In the genomic region with DNA sequence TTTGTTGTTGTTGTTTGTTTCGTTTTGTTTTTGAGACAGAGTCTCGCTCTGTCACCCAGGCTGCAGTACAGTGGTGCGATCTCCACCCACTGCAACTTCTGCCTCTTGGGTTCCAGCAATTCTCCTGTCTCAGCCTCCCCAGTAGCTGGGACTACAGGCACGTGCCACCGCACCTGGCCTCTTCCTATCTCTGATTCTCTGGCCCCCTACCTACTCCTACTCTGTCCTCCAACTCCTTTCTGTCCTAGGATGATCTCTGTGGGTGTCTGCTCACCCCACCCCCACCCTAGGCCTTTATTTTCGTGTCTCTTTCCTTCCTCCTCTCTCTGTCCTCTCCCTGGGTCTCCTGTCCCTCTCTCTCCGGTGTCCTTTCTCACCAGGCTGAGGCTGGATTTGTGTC, we compare ENCODE assay signal across 11 cellular contexts. TPM values are rescaled to one million over a fixed set of nuclear protein-coding genes. Genes with fewer than 3 reads are reported as not detected.
A peak's percentile ranks its signal among the peaks of the same experiment; 100 is the strongest.
DNase-seq lines count a peak whose midpoint lies in the region; ATAC-seq and TF ChIP-seq lines count a peak whose summit lies in the region.
"Had no signal": no experiment of that assay in that cellular context is flagged by ENCODE, and none has a peak within 500 bp of the region (broad histone marks: within the 10 kb centered on the region; RNA-seq: fewer than 3 reads in every experiment).

No MANE protein-coding gene starts in this region.

- no peaks in the 10 kb centered on the region for H3K9me3 Mint-ChIP-seq in activated CD8-positive, alpha-beta memory T cell treated with anti-CD3 and anti-CD28 coated beads, Interleukin-2, amount 10 ng/mL, durations not matched to agents 7 days and 5 days (ENCODE audit: low read depth)
- peaks cover 8% of the 10 kb centered on the region for H3K9me3 Mint-ChIP-seq in glutamatergic neuron (ENCODE audit: unreplicated experiment)
- no peaks in the 10 kb centered on the region for H3K9me3 Mint-ChIP-seq in stimulated activated naive B cell treated with anti-CD40 and anti-IgM and Interleukin-4, amounts not matched to agents 10 μg/mL and 1 μg/mL and 100 μg/mL, for 72 hours

- H3K4me3 Mint-ChIP-seq in activated CD8-positive, alpha-beta memory T cell treated with anti-CD3 and anti-CD28 coated beads, Interleukin-2, amount 10 ng/mL, durations not matched to agents 7 days and 5 days, result peak overlapping the region; percentile 99
- H3K4me3 Mint-ChIP-seq in glutamatergic neuron (ENCODE audit: unreplicated experiment), result peak overlapping the region; percentile 100
- H3K4me3 Mint-ChIP-seq in stimulated activated naive B cell treated with anti-CD40 and anti-IgM and Interleukin-4, amounts not matched to agents 10 μg/mL and 1 μg/mL and 100 μg/mL, for 72 hours, result peak overlapping the region; percentile 90 to 100

- peaks cover 60% of the 10 kb centered on the region for H3K4me1 Mint-ChIP-seq in activated CD8-positive, alpha-beta memory T cell treated with anti-CD3 and anti-CD28 coated beads, Interleukin-2, amount 10 ng/mL, durations not matched to agents 7 days and 5 days
- peaks cover 10% of the 10 kb centered on the region for H3K4me1 Mint-ChIP-seq in glutamatergic neuron (ENCODE audit: low read depth, unreplicated experiment)
- peaks cover 31 to 64% of the 10 kb centered on the region in 2 donors for H3K4me1 Mint-ChIP-seq in stimulated activated naive B cell treated with anti-CD40 and anti-IgM and Interleukin-4, amounts not matched to agents 10 μg/mL and 1 μg/mL and 100 μg/mL, for 72 hours

- H3K27ac ChIP-seq in VCaP, result peak overlapping the region; percentile 91; the same call in 1 of the 2 replicates

- no peak for ATAC-seq in activated CD8-positive, alpha-beta memory T cell treated with anti-CD3 and anti-CD28 coated beads, Interleukin-2, amount 10 ng/mL, durations not matched to agents 7 days and 5 days
- no peak for ATAC-seq in stimulated activated naive B cell treated with anti-CD40 and anti-IgM and Interleukin-4, amounts not matched to agents 10 μg/mL and 1 μg/mL and 100 μg/mL, for 72 hours (replicated peaks)

- TF ChIP-seq CTCF in VCaP (conservative IDR thresholded peaks at IDR 0.05) (no peak), glutamatergic neuron (IDR thresholded peaks at IDR 0.05; ENCODE audit: partially characterized antibody, unreplicated experiment) (no peak)

- H3K27me3 Mint-ChIP-seq in activated CD8-positive, alpha-beta memory T cell treated with anti-CD3 and anti-CD28 coated beads, Interleukin-2, amount 10 ng/mL, durations not matched to agents 7 days and 5 days, result no peaks in the 10 kb centered on the region
- H3K27me3 Mint-ChIP-seq in glutamatergic neuron (ENCODE audit: unreplicated experiment), result peaks cover 3% of the 10 kb centered on the region
- no peaks in the 10 kb centered on the region for H3K27me3 Mint-ChIP-seq in stimulated activated naive B cell treated with anti-CD40 and anti-IgM and Interleukin-4, amounts not matched to agents 10 μg/mL and 1 μg/mL and 100 μg/mL, for 72 hours

- CTCF ChIA-PET in activated CD8-positive, alpha-beta memory T cell treated with anti-CD3 and anti-CD28 coated beads, Interleukin-2, amount 10 ng/mL, durations not matched to agents 7 days and 5 days (lab: Charles Lee), result interaction anchor here (0.6 to 14.2 kb wide), 3 partner anchors 20 to 119 kb away, joined by 3 to 185 read pairs (median 5); partner anchors contain the start of gene FLT3LG

- H3K27ac Mint-ChIP-seq in activated CD8-positive, alpha-beta memory T cell treated with anti-CD3 and anti-CD28 coated beads, Interleukin-2, amount 10 ng/mL, durations not matched to agents 7 days and 5 days, result peak overlapping the region; percentile 81
- H3K27ac Mint-ChIP-seq in glutamatergic neuron (ENCODE audit: unreplicated experiment), result peak overlapping the region; percentile 64
- H3K27ac Mint-ChIP-seq in stimulated activated naive B cell treated with anti-CD40 and anti-IgM and Interleukin-4, amounts not matched to agents 10 μg/mL and 1 μg/mL and 100 μg/mL, for 72 hours, result no peak overlapping the region

- peaks cover 32% of the 10 kb centered on the region for H3K36me3 Mint-ChIP-seq in activated CD8-positive, alpha-beta memory T cell treated with anti-CD3 and anti-CD28 coated beads, Interleukin-2, amount 10 ng/mL, durations not matched to agents 7 days and 5 days
- no peaks in the 10 kb centered on the region for H3K36me3 Mint-ChIP-seq in glutamatergic neuron (ENCODE audit: unreplicated experiment)
- peaks cover 39 to 58% of the 10 kb centered on the region in 2 donors for H3K36me3 Mint-ChIP-seq in stimulated activated naive B cell treated with anti-CD40 and anti-IgM and Interleukin-4, amounts not matched to agents 10 μg/mL and 1 μg/mL and 100 μg/mL, for 72 hours

- DNase-seq in activated CD8-positive, alpha-beta memory T cell treated with anti-CD3 and anti-CD28 coated beads, Interleukin-2, amount 10 ng/mL, durations not matched to agents 7 days and 5 days, result no peak
- DNase-seq in activated CD8-positive, alpha-beta memory T cell treated with anti-CD3 and anti-CD28 coated beads, Interleukin-2, amount 50 U/mL, for 4 hours, result no peak
- DNase-seq in glutamatergic neuron, result no peak
- DNase-seq in stimulated activated naive B cell treated with anti-CD40 and anti-IgM and Interleukin-4, amounts not matched to agents 10 μg/mL and 1 μg/mL and 100 μg/mL, for 72 hours, result no peak
- no peak for DNase-seq in Kasumi-1 (lab: John Stamatoyannopoulos, UW)
- DNase-seq in stimulated activated CD4-positive, alpha-beta T cell treated with anti-CD3 and anti-CD28 coated beads, Interleukin-2, amount 100 ng/mL, for 24 hours, result no peak
- no peak for DNase-seq in NCI-H774 (lab: John Stamatoyannopoulos, UW)
- DNase-seq: activated gamma-delta T cell, C1 segment of cervical spinal cord, RPMI8226 had no signal

RNA-seq across cellular contexts. Expression of gene PIH1D1, which starts 1.2 kb away (rescaled TPM):
- total RNA-seq in activated CD8-positive, alpha-beta memory T cell treated with anti-CD3 and anti-CD28 coated beads, Interleukin-2, amount 10 ng/mL, durations not matched to agents 7 days and 5 days, result 100 to 1,000 TPM; 148 to 158 TPM
- 104 TPM for total RNA-seq in glutamatergic neuron (ENCODE audit: unreplicated experiment)

RNA-seq across cellular contexts. Expression of gene ALDH16A1, which starts 2.6 kb away (rescaled TPM):
- 10 to 100 TPM; 37.2 to 45.2 TPM for total RNA-seq in activated CD8-positive, alpha-beta memory T cell treated with anti-CD3 and anti-CD28 coated beads, Interleukin-2, amount 10 ng/mL, durations not matched to agents 7 days and 5 days
- 28.6 TPM for total RNA-seq in glutamatergic neuron (ENCODE audit: unreplicated experiment)

RNA-seq across cellular contexts. Expression of gene SLC17A7, which starts 9.1 kb away (rescaled TPM):
- under 1 TPM; 0.19 to 0.55 TPM for total RNA-seq in activated CD8-positive, alpha-beta memory T cell treated with anti-CD3 and anti-CD28 coated beads, Interleukin-2, amount 10 ng/mL, durations not matched to agents 7 days and 5 days
- total RNA-seq in glutamatergic neuron (ENCODE audit: unreplicated experiment), result 188 TPM

RNA-seq across cellular contexts. Expression of gene FLT3LG, which starts 23.6 kb away (rescaled TPM):
- 100 to 1,000 TPM; 112 to 151 TPM for total RNA-seq in activated CD8-positive, alpha-beta memory T cell treated with anti-CD3 and anti-CD28 coated beads, Interleukin-2, amount 10 ng/mL, durations not matched to agents 7 days and 5 days
- 13.1 TPM for total RNA-seq in glutamatergic neuron (ENCODE audit: unreplicated experiment)

RNA-seq across cellular contexts. Expression of gene GFY, which starts 25.2 kb away (rescaled TPM):
- total RNA-seq in activated CD8-positive, alpha-beta memory T cell treated with anti-CD3 and anti-CD28 coated beads, Interleukin-2, amount 10 ng/mL, durations not matched to agents 7 days and 5 days, result not detected
- total RNA-seq in glutamatergic neuron (ENCODE audit: unreplicated experiment), result 0.88 TPM

Comparison
In these comparisons a context has a peak if more than half of its experiments do, and no peak if none do; other contexts are left out.
1. RNA of gene SLC17A7, which starts 9.1 kb away (total RNA-seq): 188 TPM in glutamatergic neuron (single experiment); 0.19 to 0.55 TPM in activated CD8-positive, alpha-beta memory T cell treated with anti-CD3 and anti-CD28 coated beads, Interleukin-2, amount 10 ng/mL, durations not matched to agents 7 days and 5 days; every median in the first group is over 100 times any median in the second.
2. Peak in every context shown above with its lines, with median percentiles within 50 percentile points of each other: H3K4me3 Mint-ChIP-seq.